In the genomic region with DNA sequence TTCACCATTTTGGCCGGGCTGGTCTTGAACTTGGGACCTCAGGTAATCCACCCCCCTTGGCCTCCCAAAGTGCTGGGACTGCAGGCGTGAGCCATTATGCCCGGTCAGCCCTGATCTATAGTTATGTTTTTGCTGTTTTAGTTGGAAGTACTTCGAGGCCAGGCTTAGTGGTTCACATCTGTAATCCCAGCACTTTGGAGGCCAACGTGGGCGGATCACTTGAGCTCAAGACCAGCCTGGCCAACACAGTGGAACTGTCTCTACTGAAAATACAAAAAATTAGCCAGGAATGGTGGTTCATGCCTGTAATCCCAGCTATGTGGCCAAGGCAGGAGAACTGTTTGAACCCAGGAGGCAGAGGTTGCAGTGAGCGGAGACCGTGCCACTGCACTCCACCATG, we compare ENCODE assay signal across 13 cellular contexts. TPM values are rescaled to one million over a fixed set of nuclear protein-coding genes. Genes with fewer than 3 reads are reported as not detected.
DNase-seq lines count a peak whose midpoint lies in the region; ATAC-seq and TF ChIP-seq lines count a peak whose summit lies in the region.
"Had no signal": no experiment of that assay in that cellular context is flagged by ENCODE, and none has a peak within 500 bp of the region (broad histone marks: within the 10 kb centered on the region; RNA-seq: fewer than 3 reads in every experiment).

No MANE protein-coding gene starts in this region.

- peaks cover 6% of the 10 kb centered on the region; the same call in 1 of the 2 replicates for H3K4me1 ChIP-seq in HUES48 (ENCODE audit: control insufficient read depth, insufficient read depth, low read length)
- H3K4me1 ChIP-seq in adipocyte (ENCODE audit: control insufficient read depth, insufficient read depth, low read length) = peaks cover 40% of the 10 kb centered on the region
- H3K4me1 ChIP-seq: foreskin keratinocyte had no signal

- H3K27ac ChIP-seq in C4-2B = peak overlapping the region; percentile 22; the same call in 1 of the 2 replicates
- H3K27ac ChIP-seq in HUES48 (ENCODE audit: low read depth, low read length) = no peak overlapping the region

- H3K9me3 Mint-ChIP-seq in natural killer cell treated with Interleukin-12 subunit alpha and Interleukin-12 subunit beta and Interleukin-15 and Interleukin-18, amount 100 ng/mL, for 72 hours = no peaks in the 10 kb centered on the region

- peak overlapping the region; percentile 96 for H3K4me3 Mint-ChIP-seq in natural killer cell treated with Interleukin-12 subunit alpha and Interleukin-12 subunit beta and Interleukin-15 and Interleukin-18, amount 100 ng/mL, for 72 hours

- H3K36me3 ChIP-seq in HUES48 (ENCODE audit: control insufficient read depth, insufficient read depth, low read length) (peaks cover 59% of the 10 kb centered on the region), adipocyte (ENCODE audit: control insufficient read depth, insufficient read depth, low read length, severe bottlenecking) (peaks cover 56% of the 10 kb centered on the region)

- H3K27me3 ChIP-seq in HUES48 (ENCODE audit: control insufficient read depth, insufficient read depth, low read length) = no peaks in the 10 kb centered on the region
- H3K27me3 ChIP-seq in adipocyte (replicated peaks; ENCODE audit: control insufficient read depth, insufficient read depth, low read length) = no peaks in the 10 kb centered on the region
- H3K27me3 ChIP-seq: foreskin keratinocyte, right atrium auricular region had no signal

- no peaks in the 10 kb centered on the region for H3K27me3 Mint-ChIP-seq in natural killer cell treated with Interleukin-12 subunit alpha and Interleukin-12 subunit beta and Interleukin-15 and Interleukin-18, amount 100 ng/mL, for 72 hours

- peaks cover 33 to 42% of the 10 kb centered on the region in 2 donors for H3K4me1 Mint-ChIP-seq in natural killer cell treated with Interleukin-12 subunit alpha and Interleukin-12 subunit beta and Interleukin-15 and Interleukin-18, amount 100 ng/mL, for 72 hours (ENCODE audit: low read depth in 2 of 2)

- H3K9ac ChIP-seq in HUES48 (ENCODE audit: low read depth, low read length) (no peak overlapping the region), adipocyte (ENCODE audit: low read length) (no peak overlapping the region)

- H3K27ac Mint-ChIP-seq in natural killer cell treated with Interleukin-12 subunit alpha and Interleukin-12 subunit beta and Interleukin-15 and Interleukin-18, amount 100 ng/mL, for 72 hours = peak overlapping the region; percentile 99 to 100

- ATAC-seq in natural killer cell treated with Interleukin-12 subunit alpha and Interleukin-12 subunit beta and Interleukin-15 and Interleukin-18, amount 100 ng/mL, for 72 hours = no peak
- ATAC-seq in HG03378 (IDR thresholded peaks at IDR 0.05; ENCODE audit: unreplicated experiment) (no peak), GM18502 (IDR thresholded peaks at IDR 0.05; ENCODE audit: poor library complexity, unreplicated experiment) (no peak)
- ATAC-seq: foreskin keratinocyte, left ventricle myocardium superior had no signal

- no peaks in the 10 kb centered on the region for H3K9me3 ChIP-seq in HUES48 (ENCODE audit: control insufficient read depth, insufficient read depth, low read length)
- H3K9me3 ChIP-seq in adipocyte (ENCODE audit: control insufficient read depth, low read length) = no peaks in the 10 kb centered on the region
- H3K9me3 ChIP-seq: right atrium auricular region had no signal

- TF ChIP-seq CTCF in C4-2B (conservative IDR thresholded peaks at IDR 0.05) = no peak

- H3K4me3 ChIP-seq in HUES48 (ENCODE audit: low read depth, low read length) = peak overlapping the region; percentile 98; the same call in 1 of the 2 replicates
- H3K4me3 ChIP-seq in adipocyte (ENCODE audit: low read length) = peak overlapping the region; percentile 98

- DNase-seq in adipocyte (ENCODE audit: low read depth) = no peak
- no peak for DNase-seq in natural killer cell treated with Interleukin-12 subunit alpha and Interleukin-12 subunit beta and Interleukin-15 and Interleukin-18, amount 100 ng/mL, for 72 hours (ENCODE audit: low spot score)
- no peak for DNase-seq in NCI-H446 treated with DMSO at 0.1 percent for 48 hours (lab: John Stamatoyannopoulos, UW)
- no peak for DNase-seq in globus pallidus (ENCODE audit: low spot score)
- DNase-seq: H7, left ventricle myocardium superior, NCI-H510A treated with DMSO at 0.1 percent for 48 hours had no signal

- peaks cover 39% of the 10 kb centered on the region for H3K36me3 Mint-ChIP-seq in natural killer cell treated with Interleukin-12 subunit alpha and Interleukin-12 subunit beta and Interleukin-15 and Interleukin-18, amount 100 ng/mL, for 72 hours

RNA-seq across cellular contexts. Expression of a gene that starts 2.0 kb away (rescaled TPM):
- 100 to 1,000 TPM; 337 to 473 TPM for total RNA-seq in natural killer cell treated with Interleukin-12 subunit alpha and Interleukin-12 subunit beta and Interleukin-15 and Interleukin-18, amount 100 ng/mL, for 72 hours

RNA-seq across cellular contexts. Expression of a gene that starts 30.2 kb away (rescaled TPM):
- total RNA-seq in natural killer cell treated with Interleukin-12 subunit alpha and Interleukin-12 subunit beta and Interleukin-15 and Interleukin-18, amount 100 ng/mL, for 72 hours = 100 to 1,000 TPM; 150 to 167 TPM
